ENCODE assay signal across 9 cellular contexts in genomic region chr16:57807252-57807967, GRCh38. TPM values are rescaled to one million over a fixed set of nuclear protein-coding genes. Genes with fewer than 3 reads are reported as not detected.
A peak's percentile ranks its signal among the peaks of the same experiment; 100 is the strongest.
DNase-seq lines count a peak whose midpoint lies in the region; ATAC-seq and TF ChIP-seq lines count a peak whose summit lies in the region.
"Had no signal": no experiment of that assay in that cellular context is flagged by ENCODE, and none has a peak within 500 bp of the region (broad histone marks: within the 10 kb centered on the region; RNA-seq: fewer than 3 reads in every experiment).

No MANE protein-coding gene starts in this region.

- peak; percentile 87 for DNase-seq in Daoy (ENCODE audit: low read depth)
- DNase-seq in NCI-H460 (ENCODE audit: extremely low read depth, low read depth) = peak; percentile 84
- no peak for DNase-seq in NOMO-1 treated with DMSO at 0.1 percent for 48 hours (lab: John Stamatoyannopoulos, UW; ENCODE audit: unreplicated experiment)
- DNase-seq in GM13976 (ENCODE audit: low spot score) = no peak
- DNase-seq: SHP77 treated with DMSO at 0.1 percent for 48 hours had no signal

- no peaks in the 10 kb centered on the region for H3K36me3 ChIP-seq in duodenal mucosa (ENCODE audit: control insufficient read depth in 1 of 2, insufficient read depth in 2 of 2, low read length in 2 of 2)
- no peaks in the 10 kb centered on the region for H3K36me3 ChIP-seq in parathyroid adenoma (ENCODE audit: control insufficient read depth, insufficient read depth, low read length)

- H3K9ac ChIP-seq in duodenal mucosa (ENCODE audit: low read depth in 1 of 2, low read length in 2 of 2) (no peak overlapping the region), parathyroid adenoma (no peak overlapping the region)

- H3K9me3 ChIP-seq in duodenal mucosa (ENCODE audit: control insufficient read depth in 1 of 2, low read length in 2 of 2) = no peaks in the 10 kb centered on the region
- no peaks in the 10 kb centered on the region for H3K9me3 ChIP-seq in parathyroid adenoma (ENCODE audit: control insufficient read depth, low read length)

- in situ Hi-C loops in GM13976 (cut with MboI; ENCODE audit: low sequenced_read_pairs, unreplicated experiment) = no loop called here

- H3K27me3 ChIP-seq in duodenal mucosa (ENCODE audit: control insufficient read depth in 1 of 2, insufficient read depth in 2 of 2, low read length in 2 of 2) (no peaks in the 10 kb centered on the region), parathyroid adenoma (ENCODE audit: control insufficient read depth, insufficient read depth, low read length) (no peaks in the 10 kb centered on the region)

- TF ChIP-seq CTCF in parathyroid adenoma (IDR thresholded peaks at IDR 0.05) = no peak
- TF ChIP-seq CTCF in GM13976 (IDR thresholded peaks at IDR 0.05; ENCODE audit: borderline replicate concordance, control extremely low read depth, extremely low read depth, insufficient read depth, missing control alignments) = no peak

- H3K4me1 ChIP-seq in duodenal mucosa (ENCODE audit: control insufficient read depth in 1 of 2, insufficient read depth in 2 of 2, low read length in 2 of 2) (peaks cover 44 to 47% of the 10 kb centered on the region in 2 donors), parathyroid adenoma (peaks cover 17% of the 10 kb centered on the region)

- peak overlapping the region in 1 of 2 donors; percentile 44 for H3K4me3 ChIP-seq in duodenal mucosa (ENCODE audit: low read depth in 1 of 2, low read length in 2 of 2)
- peak overlapping the region; percentile 21 for H3K4me3 ChIP-seq in parathyroid adenoma (ENCODE audit: low read depth, low read length)

- no peak for ATAC-seq in HG03097 (IDR thresholded peaks at IDR 0.05; ENCODE audit: low FRiP score, unreplicated experiment)
- ATAC-seq in HG03439 (IDR thresholded peaks at IDR 0.05; ENCODE audit: unreplicated experiment) = no peak

- H3K4me2 ChIP-seq in parathyroid adenoma (ENCODE audit: low read length) = no peak overlapping the region

- no peaks in the 10 kb centered on the region for H3K79me2 ChIP-seq in parathyroid adenoma

- H3K27ac ChIP-seq in duodenal mucosa (ENCODE audit: low read depth, low read length) = peak overlapping the region; percentile 18
- no peak overlapping the region for H3K27ac ChIP-seq in parathyroid adenoma

- no peak overlapping the region for H2AFZ ChIP-seq in parathyroid adenoma

RNA-seq across cellular contexts. Expression of gene KIFC3, which starts 5.1 kb away (rescaled TPM):
- 40.9 and 53.9 TPM in 2 replicates for total RNA-seq in Daoy (2014; rRNA removed; shearing (Covaris generic))
- total RNA-seq in NCI-H460 (2014; rRNA removed; shearing (Covaris generic)) = 300 and 301 TPM in 2 replicates
- polyA plus RNA-seq in NCI-H460 (2014; cell fraction: nucleus; rRNA removed) = 709 and 845 TPM in 2 replicates

Comparison
In these comparisons a context has a peak if more than half of its experiments do, and no peak if none do; other contexts are left out.
1. DNase-seq: peak in Daoy (single experiment) and NCI-H460 (single experiment); none in NOMO-1 treated with DMSO at 0.1 percent for 48 hours (single experiment) and GM13976 (single experiment).